ENCODE assay signal across 17 cellular contexts in genomic region chr14:57501039-57501557, GRCh38. TPM values are rescaled to one million over a fixed set of nuclear protein-coding genes. Genes with fewer than 3 reads are reported as not detected.
DNase-seq lines count a peak whose midpoint lies in the region; ATAC-seq and TF ChIP-seq lines count a peak whose summit lies in the region.
"Had no signal": no experiment of that assay in that cellular context is flagged by ENCODE, and none has a peak within 500 bp of the region (broad histone marks: within the 10 kb centered on the region; RNA-seq: fewer than 3 reads in every experiment).

No MANE protein-coding gene starts in this region.

- intact Hi-C loops in MCF 10A (cut with micrococcal nuclease): no loop called here
- intact Hi-C loops in breast epithelium (cut with DNase I; ENCODE audit: low total_unique reads): no loop called here

- BruUV-seq in MCF 10A (replicated peaks; lab: Mats Ljungman, UMichigan): no TSS peak

- TF ChIP-seq POLR2A in breast epithelium (IDR thresholded peaks at IDR 0.05): no peak

- no peak overlapping the region for H3K27ac Mint-ChIP-seq in MCF 10A (ENCODE audit: low read depth, unreplicated experiment)
- H3K27ac Mint-ChIP-seq: CD14-positive monocyte; CD8-positive, alpha-beta T cell had no signal

- H3K4me3 ChIP-seq in breast epithelium: no peak overlapping the region
- H3K4me3 ChIP-seq in epithelial cell of esophagus (ENCODE audit: low read length): no peak overlapping the region

- no peaks in the 10 kb centered on the region for H3K36me3 Mint-ChIP-seq in MCF 10A (ENCODE audit: insufficient read depth, unreplicated experiment)
- H3K36me3 Mint-ChIP-seq: CD14-positive monocyte; CD8-positive, alpha-beta T cell had no signal

- no peaks in the 10 kb centered on the region for H3K36me3 ChIP-seq in breast epithelium

- ATAC-seq in left lobe of liver: peak; percentile 77
- ATAC-seq: CD8-positive, alpha-beta T cell; HCT116 had no signal

- H3K9me3 Mint-ChIP-seq in MCF 10A (ENCODE audit: unreplicated experiment): no peaks in the 10 kb centered on the region

- H3K4me3 Mint-ChIP-seq in MCF 10A (ENCODE audit: unreplicated experiment): no peak overlapping the region
- H3K4me3 Mint-ChIP-seq: CD14-positive monocyte; CD8-positive, alpha-beta T cell had no signal

- H3K27ac ChIP-seq in breast epithelium (no peak overlapping the region), RWPE1 (no peak overlapping the region)
- H3K27ac ChIP-seq: HL-60 had no signal

- no peaks in the 10 kb centered on the region for H3K4me1 ChIP-seq in breast epithelium

- H3K9me3 ChIP-seq in breast epithelium: no peaks in the 10 kb centered on the region

- POLR2A ChIA-PET in MCF 10A (lab: Yijun Ruan, JAX) (interaction anchor here (0.6 to 1.1 kb wide), 4 partner anchors 8 to 192 kb away, joined by 3 to 5 read pairs (median 3); no protein-coding TSS in a partner anchor), RWPE1 (lab: Yijun Ruan, JAX; ENCODE audit: low non-redundant PET) (no interaction called here)

- peaks cover 22% of the 10 kb centered on the region for H3K27me3 Mint-ChIP-seq in MCF 10A (ENCODE audit: insufficient read depth, unreplicated experiment)

- no peaks in the 10 kb centered on the region for H3K27me3 ChIP-seq in breast epithelium

- H3K4me1 Mint-ChIP-seq in MCF 10A (ENCODE audit: insufficient read depth, unreplicated experiment): peaks cover 20% of the 10 kb centered on the region
- H3K4me1 Mint-ChIP-seq: CD14-positive monocyte had no signal

- no peak for TF ChIP-seq CTCF in MCF 10A (IDR thresholded peaks at IDR 0.05; ENCODE audit: unreplicated experiment)
- no peak for TF ChIP-seq CTCF in breast epithelium (IDR thresholded peaks at IDR 0.05)
- no peak for TF ChIP-seq CTCF in RWPE1 (conservative IDR thresholded peaks at IDR 0.05; ENCODE audit: low read depth)
- no peak for TF ChIP-seq CTCF in epithelial cell of esophagus (IDR thresholded peaks at IDR 0.05; ENCODE audit: insufficient read depth, low read depth, low read length, missing control alignments)

- DNase-seq in MCF 10A (ENCODE audit: unreplicated experiment): peak; percentile 65
- DNase-seq in breast epithelium (ENCODE audit: low spot score in 2 of 2): no peak
- peak; percentile 38 for DNase-seq in RWPE1 (ENCODE audit: low spot score)
- DNase-seq in epithelial cell of esophagus (ENCODE audit: low read depth): peak; percentile 74
- DNase-seq in left lobe of liver (ENCODE audit: low spot score): no peak
- no peak for DNase-seq in NCI-H526 treated with DMSO at 0.1 percent for 48 hours (lab: John Stamatoyannopoulos, UW)
- no peak for DNase-seq in occipital lobe (lab: John Stamatoyannopoulos, UW)
- DNase-seq in DMS79 treated with DMSO at 0.1 percent for 48 hours (lab: John Stamatoyannopoulos, UW): no peak
- DNase-seq: CD8-positive, alpha-beta T cell; COR-L47; DMS153; DND-41; GF-D8; IMR-90 had no signal

- CTCF ChIA-PET in MCF 10A (lab: Yijun Ruan, JAX): interaction anchor here (0.6 to 3.4 kb wide), 4 partner anchors 9 to 572 kb away, joined by 3 to 11 read pairs (median 4); no protein-coding TSS in a partner anchor
- CTCF ChIA-PET in RWPE1 (lab: Yijun Ruan, JAX): interaction anchor here (0.7 kb wide), 2 partner anchors 21 to 120 kb away, joined by 3 read pairs; no protein-coding TSS in a partner anchor

RNA-seq across cellular contexts. Expression of gene CCDC198, which starts 7.4 kb away (rescaled TPM):
- not detected in 2 replicates for total RNA-seq in MCF 10A (2022)
- total RNA-seq in breast epithelium: not detected
- total RNA-seq in left lobe of liver: 27.4 TPM
- not detected for total RNA-seq in occipital lobe
- total RNA-seq: CD8-positive, alpha-beta T cell; IMR-90 had no signal

Comparison
In these comparisons a context has a peak if more than half of its experiments do, and no peak if none do; other contexts are left out.
1. DNase-seq: peak in MCF 10A (single experiment), RWPE1 (single experiment) and epithelial cell of esophagus (single experiment); none in breast epithelium (0 of 2), left lobe of liver (single experiment), NCI-H526 treated with DMSO at 0.1 percent for 48 hours (single experiment), occipital lobe (single experiment) and DMS79 treated with DMSO at 0.1 percent for 48 hours (single experiment).
2. RNA of gene CCDC198, which starts 7.4 kb away (total RNA-seq): 27.4 TPM in left lobe of liver (single experiment); not detected in MCF 10A, not detected in breast epithelium and not detected in occipital lobe (single experiment); every median in the first group is over 10 times any median in the second.